13 cellular contexts compared by ENCODE assay signal in the genomic region with DNA sequence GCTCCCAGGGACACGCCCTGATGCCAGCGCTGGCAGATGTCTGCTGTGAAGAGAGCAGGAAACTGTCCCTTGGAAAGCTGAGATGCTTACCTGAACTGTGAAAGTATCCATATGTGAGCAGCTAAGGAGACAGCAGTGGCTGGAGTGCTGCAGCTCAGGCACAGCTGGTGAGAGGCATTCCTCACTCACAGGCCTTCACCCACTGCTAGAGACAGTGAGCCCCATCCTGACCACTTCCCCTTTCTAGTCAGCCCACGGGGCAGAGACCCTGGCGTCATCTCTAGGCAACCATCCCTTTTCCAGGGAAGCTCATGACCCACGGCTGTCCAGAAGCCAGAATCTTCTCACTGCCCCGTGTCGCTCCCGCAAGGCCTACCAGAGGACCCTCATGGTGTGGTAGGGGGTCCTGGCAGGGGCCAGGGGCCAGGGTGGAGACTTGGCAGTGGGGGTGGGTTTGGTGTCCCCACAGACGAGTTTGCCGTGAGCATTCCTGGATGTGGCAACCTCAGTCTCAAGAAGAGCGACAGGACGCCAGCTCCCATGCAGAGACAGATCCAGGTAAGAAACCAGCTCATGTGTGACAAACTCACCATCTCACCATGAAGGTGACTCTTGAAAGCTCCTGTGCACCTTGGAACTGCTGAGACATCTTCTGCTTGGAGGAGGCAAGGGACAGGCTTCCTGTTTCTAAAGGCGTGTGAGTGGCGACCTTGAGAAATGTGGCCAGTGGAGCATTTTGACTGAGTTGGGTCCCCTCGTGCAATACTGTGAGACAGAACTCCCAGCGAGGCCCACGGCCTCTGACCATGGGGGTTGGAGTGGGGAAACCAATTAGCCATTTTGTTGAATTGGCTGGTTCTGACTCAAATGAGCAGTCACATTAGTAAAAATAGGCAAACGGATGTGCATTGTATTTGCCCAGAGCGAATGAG. TPM values are rescaled to one million over a fixed set of nuclear protein-coding genes. Genes with fewer than 3 reads are reported as not detected.
DNase-seq lines count a peak whose midpoint lies in the region; ATAC-seq, FAIRE-seq and TF ChIP-seq lines count a peak whose summit lies in the region.
"Had no signal": no experiment of that assay in that cellular context is flagged by ENCODE, and none has a peak within 500 bp of the region (broad histone marks: within the 10 kb centered on the region; RNA-seq: fewer than 3 reads in every experiment).

A gene (minus strand): TSS at position 216 of the 932 bp plus-strand sequence. CDS start 105 bp downstream, at position 111.

- H3K4me1 ChIP-seq in GM12878 (ENCODE audit: control insufficient read depth, insufficient read depth, low read length) (peaks cover 42% of the 10 kb centered on the region), subcutaneous abdominal adipose tissue (ENCODE audit: control insufficient read depth in 5 of 5, insufficient read depth in 5 of 5, low read length in 5 of 5) (peaks cover 1 to 35% (median 4%) of the 10 kb centered on the region in 5 donors)
- H3K4me1 ChIP-seq: thyroid gland had no signal

- H3K27ac ChIP-seq in GM12878 (ENCODE audit: control insufficient read depth, insufficient read depth): peak within 1 kb of the TSS; percentile 99
- H3K27ac ChIP-seq in subcutaneous abdominal adipose tissue (ENCODE audit: low read depth, low read length): no peak within 1 kb of the TSS
- H3K27ac ChIP-seq: thyroid gland had no signal

- H2AFZ ChIP-seq in GM12878 (ENCODE audit: control insufficient read depth, low read depth, low read length): no peak within 1 kb of the TSS; the same call in 1 of the 2 replicates

- DNase-seq in DMS53 (lab: John Stamatoyannopoulos, UW) (peak; percentile 15), DMS53 treated with DMSO at 0.1 percent for 48 hours (lab: John Stamatoyannopoulos, UW; ENCODE audit: unreplicated experiment) (no peak), GM12878 (ENCODE audit: low read depth, low spot score) (peak; percentile 82), NCI-H1436 treated with DMSO at 0.1 percent for 48 hours (lab: John Stamatoyannopoulos, UW) (no peak), cortex of kidney (lab: John Stamatoyannopoulos, UW) (no peak), NCI-H2081 treated with DMSO at 0.1 percent for 48 hours (lab: John Stamatoyannopoulos, UW) (no peak)
- DNase-seq: T-helper 2 cell had no signal

- H3K4me2 ChIP-seq in GM12878 (ENCODE audit: control insufficient read depth, insufficient read depth): peak within 1 kb of the TSS; percentile 98

- intact Hi-C loops in GM12878 (cut with micrococcal nuclease; ENCODE audit: unreplicated experiment): loop anchor here (5.0 kb wide), 2 partner anchors 158 to 293 kb away; a partner anchor contains a TSS

- BruUV-seq in GM12878 (replicated peaks; lab: Mats Ljungman, UMichigan): TSS peak; percentile 70

- under 1% methylated on average over 19 of the region's 19 CpGs for WGBS in GM12878 (ENCODE audit: insufficient coverage, insufficient replicate concordance, low lambda C conversion rate, missing lambda C conversion rate)

- no peak for TF ChIP-seq CTCF in GM12878 (IDR thresholded peaks at IDR 0.05 in 2 of 3, conservative IDR thresholded peaks at IDR 0.05 in 1 of 3; ENCODE audit: control insufficient read depth in 2 of 3, extremely low read depth in 1 of 3, insufficient read depth in 1 of 3, low read depth in 3 of 3, low read length in 3 of 3)

- H3K36me3 ChIP-seq in GM12878 (ENCODE audit: control insufficient read depth in 2 of 2, insufficient read depth in 2 of 2, low read length in 1 of 2): peaks cover 3 to 10% of the 10 kb centered on the region in 2 experiments; a peak in 2 of 4 replicates
- H3K36me3 ChIP-seq in subcutaneous abdominal adipose tissue (ENCODE audit: control insufficient read depth in 5 of 5, insufficient read depth in 5 of 5, low read length in 5 of 5): peaks cover 0 to 24% (median 5%) of the 10 kb centered on the region in 5 donors
- H3K36me3 ChIP-seq: thyroid gland had no signal

- TF ChIP-seq EP300 in GM12878 (IDR thresholded peaks at IDR 0.05; ENCODE audit: borderline replicate concordance in 1 of 2, control insufficient read depth in 1 of 2, low read depth in 2 of 2, low read length in 2 of 2): peak; percentile 57 to 75; a peak in 3 of 4 replicates

- TF ChIP-seq POLR2A in GM12878 (IDR thresholded peaks at IDR 0.05; ENCODE audit: low read depth, low read length): peak; percentile 92

- TF ChIP-seq RAD21 in GM12878 (IDR thresholded peaks at IDR 0.05; ENCODE audit: insufficient read depth, low read depth, low read length): 0 out of 2 replicates have a peak, but pooled peaks have one; percentile 1

- SMC1A ChIA-PET in GM12878 (lab: Charles Lee; ENCODE audit: uncharacterized antibody, unreplicated experiment): interaction anchor here (0.6 to 6.4 kb wide), 8 partner anchors 9 to 159 kb away, joined by 3 to 129 read pairs (median 4); no protein-coding TSS in a partner anchor

- peaks cover 3% of the 10 kb centered on the region for H3K9me3 ChIP-seq in GM12878 (replicated peaks; ENCODE audit: control insufficient read depth, insufficient read depth, low read length)
- H3K9me3 ChIP-seq in subcutaneous abdominal adipose tissue (ENCODE audit: control insufficient read depth in 5 of 5, low read length in 5 of 5): no peaks in the 10 kb centered on the region
- H3K9me3 ChIP-seq: thyroid gland had no signal

- H3K4me3 ChIP-seq in GM12878 (peak within 1 kb of the TSS; percentile 87), subcutaneous abdominal adipose tissue (ENCODE audit: low read depth in 1 of 5, low read length in 5 of 5) (peak within 1 kb of the TSS in 3 of 5 donors; percentile 10 to 51 (median 17))
- H3K4me3 ChIP-seq: thyroid gland had no signal

- CTCF ChIA-PET in GM12878 (lab: Yijun Ruan, JAX): interaction anchor here (0.7 to 8.1 kb wide), 5 partner anchors 9 to 38 kb away, joined by 3 to 209 read pairs (median 10); a partner anchor contains a TSS

- peak; percentile 61 for ATAC-seq in HG03066 (IDR thresholded peaks at IDR 0.05; ENCODE audit: low read depth, unreplicated experiment)
- peak; percentile 80 for ATAC-seq in GM12878

- no peaks in the 10 kb centered on the region for H4K20me1 ChIP-seq in GM12878 (ENCODE audit: control insufficient read depth, insufficient read depth)

- H3K27me3 ChIP-seq in GM12878 (replicated peaks in 1 of 2; ENCODE audit: control insufficient read depth in 2 of 2, insufficient read depth in 2 of 2, low read length in 1 of 2): no peaks in the 10 kb centered on the region
- H3K27me3 ChIP-seq in subcutaneous abdominal adipose tissue (ENCODE audit: control insufficient read depth in 5 of 5, insufficient read depth in 4 of 5, low read length in 5 of 5): no peaks in the 10 kb centered on the region
- H3K27me3 ChIP-seq: thyroid gland had no signal

- RAD21 ChIA-PET in GM12878 (lab: Charles Lee; ENCODE audit: unreplicated experiment): interaction anchor here (0.6 to 6.2 kb wide), 6 partner anchors 8 to 63 kb away, joined by 3 to 115 read pairs (median 4); a partner anchor contains a TSS

- in situ Hi-C loops in GM12878 (cut with MboI): loop anchor here (5.0 kb wide), 1 partner anchor 38 kb away; no protein-coding TSS in a partner anchor

- peaks cover 75% of the 10 kb centered on the region for H3K79me2 ChIP-seq in GM12878 (ENCODE audit: control insufficient read depth, insufficient read depth, low read length)

- POLR2A ChIA-PET in GM12878 (lab: Charles Lee): interaction anchor here (0.7 to 6.2 kb wide), 7 partner anchors 8 to 124 kb away, joined by 3 to 115 read pairs (median 5); a partner anchor contains a TSS

- peak; percentile 86 for FAIRE-seq in GM12878 (lab: Jason Lieb, UNC)
- FAIRE-seq: A204.1, colon had no signal

- H3K9ac ChIP-seq in GM12878 (ENCODE audit: control insufficient read depth, insufficient read depth, low read length) (peak within 1 kb of the TSS; percentile 96), subcutaneous abdominal adipose tissue (ENCODE audit: low read length in 5 of 5) (no peak within 1 kb of the TSS)

TF ChIP-seq in GM12878, 131 proteins besides CTCF, POLR2A, EP300 and RAD21 (continues in another document):
- peak; percentile 86; the same call in 1 of the 2 replicates for TF ChIP-seq WRNIP1 (IDR thresholded peaks at IDR 0.05; ENCODE audit: borderline replicate concordance, low read depth, low read length)
- TF ChIP-seq, protein P1, sequence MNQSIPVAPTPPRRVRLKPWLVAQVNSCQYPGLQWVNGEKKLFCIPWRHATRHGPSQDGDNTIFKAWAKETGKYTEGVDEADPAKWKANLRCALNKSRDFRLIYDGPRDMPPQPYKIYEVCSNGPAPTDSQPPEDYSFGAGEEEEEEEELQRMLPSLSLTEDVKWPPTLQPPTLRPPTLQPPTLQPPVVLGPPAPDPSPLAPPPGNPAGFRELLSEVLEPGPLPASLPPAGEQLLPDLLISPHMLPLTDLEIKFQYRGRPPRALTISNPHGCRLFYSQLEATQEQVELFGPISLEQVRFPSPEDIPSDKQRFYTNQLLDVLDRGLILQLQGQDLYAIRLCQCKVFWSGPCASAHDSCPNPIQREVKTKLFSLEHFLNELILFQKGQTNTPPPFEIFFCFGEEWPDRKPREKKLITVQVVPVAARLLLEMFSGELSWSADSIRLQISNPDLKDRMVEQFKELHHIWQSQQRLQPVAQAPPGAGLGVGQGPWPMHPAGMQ (IDR thresholded peaks at IDR 0.05; ENCODE audit: borderline replicate concordance): no peak

RNA-seq across cellular contexts. Expression of the gene that starts here (rescaled TPM):
- 247 and 264 TPM in 2 replicates for total RNA-seq in GM12878 (2013; cell fraction: nucleolus; rRNA removed)
- total RNA-seq in GM12878 (2014; rRNA removed): 61.8 and 70.4 TPM in 2 replicates
- total RNA-seq in GM12878 (2014; rRNA removed; fragmentation: Illumina TruSeq; extraction: Trizol): 70.3 and 74.9 TPM in 2 replicates
- 92.2 and 98.9 TPM in 2 replicates for total RNA-seq in GM12878 (2021)
- 129 TPM for polyA plus RNA-seq in GM12878 (2011; ENCODE audit: low read depth)
- polyA plus RNA-seq in GM12878 (2011; rRNA removed): 105 and 120 TPM in 2 replicates
- polyA plus RNA-seq in GM12878 (2011; cell fraction: cytosol; rRNA removed): 101 and 133 TPM in 2 replicates
- 50.6 and 52.5 TPM in 2 replicates for polyA plus RNA-seq in GM12878 (2011; cell fraction: nucleus; rRNA removed)
- 97.2 and 135 TPM in 2 replicates for polyA plus RNA-seq in GM12878 (2012)
- polyA plus RNA-seq in GM12878 (2014; fragmentation: Illumina TruSeq; extraction: Trizol): 151 and 205 TPM in 2 replicates
- polyA plus RNA-seq in GM12878 (2014; fragmentation: Nextera tagmentation; extraction: Ambion mirVana): 100 to 1,000 TPM; 109 TPM
- 85.2 and 97.7 TPM in 2 replicates for polyA plus RNA-seq in GM12878 (2014; rRNA removed)
- 10 to 100 TPM; 56.7 to 62.4 TPM for polyA plus RNA-seq in GM12878 (2016; fragmentation: Nextera tagmentation; extraction: Ambion mirVana)
- polyA minus RNA-seq in GM12878 (2011; rRNA and poly(A)+ RNA removed): 79.6 and 91.8 TPM in 2 replicates
- polyA minus RNA-seq in GM12878 (2011; cell fraction: cytosol; rRNA and poly(A)+ RNA removed): 26.2 and 40.3 TPM in 2 replicates
- 14.0 and 19.1 TPM in 2 replicates for polyA minus RNA-seq in GM12878 (2011; cell fraction: nucleus; rRNA and poly(A)+ RNA removed)
- total RNA-seq: neural crest cell had no signal

Comparison
In these comparisons a context has a peak if more than half of its experiments do, and no peak if none do; other contexts are left out.
1. DNase-seq: peak in DMS53 (single experiment) and GM12878 (single experiment); none in DMS53 treated with DMSO at 0.1 percent for 48 hours (single experiment), NCI-H1436 treated with DMSO at 0.1 percent for 48 hours (single experiment), cortex of kidney (single experiment) and NCI-H2081 treated with DMSO at 0.1 percent for 48 hours (single experiment).